ENCODE assay signal across 11 cellular contexts in genomic region chr10:114577133-114577532, GRCh38.
A peak's percentile ranks its signal among the peaks of the same experiment; 100 is the strongest.
DNase-seq lines count a peak whose midpoint lies in the region; ATAC-seq and TF ChIP-seq lines count a peak whose summit lies in the region.
"Had no signal": no experiment of that assay in that cellular context is flagged by ENCODE, and none has a peak within 500 bp of the region (broad histone marks: within the 10 kb centered on the region; RNA-seq: fewer than 3 reads in every experiment).

No MANE protein-coding gene starts in this region.

- no peaks in the 10 kb centered on the region for H3K4me1 Mint-ChIP-seq in stimulated activated effector memory CD8-positive, alpha-beta T cell treated with anti-CD3 and anti-CD28 coated beads, Interleukin-12 subunit alpha, Interleukin-12 subunit beta, amount 100 ng/mL, for 72 hours

- H3K4me1 ChIP-seq in adrenal gland (replicated peaks in 1 of 2) = peaks cover 52 to 64% of the 10 kb centered on the region in 2 donors
- H3K4me1 ChIP-seq in prostate gland (replicated peaks) = no peaks in the 10 kb centered on the region

- H3K27me3 ChIP-seq in adrenal gland (no peaks in the 10 kb centered on the region), prostate gland (replicated peaks; ENCODE audit: insufficient read depth) (no peaks in the 10 kb centered on the region)
- H3K27me3 ChIP-seq: neutrophil had no signal

- DNase-seq in EH (ENCODE audit: low read depth) (peak; percentile 81), adrenal gland (peak; percentile 50 to 82 (median 66)), fibroblast of pulmonary artery (ENCODE audit: low read depth) (peak; percentile 88), prostate gland (ENCODE audit: low spot score) (no peak), CD1c-positive myeloid dendritic cell (ENCODE audit: extremely low spot score) (no peak), GDM1 (lab: John Stamatoyannopoulos, UW) (no peak)
- DNase-seq in stimulated activated CD4-positive, alpha-beta T cell treated with anti-CD3 and anti-CD28 coated beads, Interleukin-4, amount 100 ng/mL, for 4 hours = no peak
- DNase-seq in stimulated activated effector memory CD8-positive, alpha-beta T cell treated with anti-CD3 and anti-CD28 coated beads, Interleukin-12 subunit alpha, Interleukin-12 subunit beta, amount 100 ng/mL, for 72 hours (ENCODE audit: low spot score in 2 of 2) = no peak
- DNase-seq: anterior cingulate cortex, NCI-H187 had no signal

- ATAC-seq in stimulated activated effector memory CD8-positive, alpha-beta T cell treated with anti-CD3 and anti-CD28 coated beads, Interleukin-12 subunit alpha, Interleukin-12 subunit beta, amount 100 ng/mL, for 72 hours = no peak

- TF ChIP-seq POLR2A in adrenal gland (IDR thresholded peaks at IDR 0.05) (peak in 1 of 2 donors; percentile 56), prostate gland (IDR thresholded peaks at IDR 0.05) (no peak)

- TF ChIP-seq CTCF in adrenal gland (IDR thresholded peaks at IDR 0.05) (no peak), fibroblast of pulmonary artery (IDR thresholded peaks at IDR 0.05; ENCODE audit: low read length, missing control alignments) (no peak), prostate gland (IDR thresholded peaks at IDR 0.05) (no peak)

- 28 to 41% (median 32%) methylated on average over 1 of the region's 1 CpG for WGBS in adrenal gland, 4 donors
- 76% methylated on average over 1 of the region's 1 CpG for WGBS in prostate gland

- H3K36me3 Mint-ChIP-seq in stimulated activated effector memory CD8-positive, alpha-beta T cell treated with anti-CD3 and anti-CD28 coated beads, Interleukin-12 subunit alpha, Interleukin-12 subunit beta, amount 100 ng/mL, for 72 hours = no peaks in the 10 kb centered on the region

- no peak overlapping the region for H3K4me3 Mint-ChIP-seq in stimulated activated effector memory CD8-positive, alpha-beta T cell treated with anti-CD3 and anti-CD28 coated beads, Interleukin-12 subunit alpha, Interleukin-12 subunit beta, amount 100 ng/mL, for 72 hours

- H3K27ac Mint-ChIP-seq in stimulated activated effector memory CD8-positive, alpha-beta T cell treated with anti-CD3 and anti-CD28 coated beads, Interleukin-12 subunit alpha, Interleukin-12 subunit beta, amount 100 ng/mL, for 72 hours = no peak overlapping the region

- no peak overlapping the region for H3K4me3 ChIP-seq in adrenal gland
- no peak overlapping the region for H3K4me3 ChIP-seq in fibroblast of pulmonary artery (replicated peaks; ENCODE audit: low read depth, low read length)
- H3K4me3 ChIP-seq in prostate gland = no peak overlapping the region

- H3K36me3 ChIP-seq in adrenal gland (replicated peaks in 1 of 2) (no peaks in the 10 kb centered on the region), prostate gland (no peaks in the 10 kb centered on the region)
- H3K36me3 ChIP-seq: neutrophil had no signal

- H3K27ac ChIP-seq in adrenal gland (peak overlapping the region; percentile 51 to 92 (median 82)), prostate gland (peak overlapping the region; percentile 14 to 26)
- H3K27ac ChIP-seq: neutrophil had no signal

- intact Hi-C loops in adrenal gland (cut with DNase I) (no loop called here), prostate gland (cut with DNase I) (no loop called here)

- H3K9me3 Mint-ChIP-seq in stimulated activated effector memory CD8-positive, alpha-beta T cell treated with anti-CD3 and anti-CD28 coated beads, Interleukin-12 subunit alpha, Interleukin-12 subunit beta, amount 100 ng/mL, for 72 hours = no peaks in the 10 kb centered on the region

- no peaks in the 10 kb centered on the region for H3K9me3 ChIP-seq in adrenal gland (replicated peaks in 1 of 3)
- no peaks in the 10 kb centered on the region for H3K9me3 ChIP-seq in prostate gland
- H3K9me3 ChIP-seq: neutrophil had no signal

Comparison
In these comparisons a context has a peak if more than half of its experiments do, and no peak if none do; other contexts are left out.
1. DNase-seq: peak in EH (single experiment), adrenal gland (7 of 7) and fibroblast of pulmonary artery (single experiment); none in prostate gland (single experiment), CD1c-positive myeloid dendritic cell (single experiment), stimulated activated CD4-positive, alpha-beta T cell treated with anti-CD3 and anti-CD28 coated beads, Interleukin-4, amount 100 ng/mL, for 4 hours (0 of 2), GDM1 (single experiment) and stimulated activated effector memory CD8-positive, alpha-beta T cell treated with anti-CD3 and anti-CD28 coated beads, Interleukin-12 subunit alpha, Interleukin-12 subunit beta, amount 100 ng/mL, for 72 hours (0 of 2).